Comparison of ENCODE assay signal across 8 cellular contexts in genomic region chr3:149813367-149814281, GRCh38. TPM values are rescaled to one million over a fixed set of nuclear protein-coding genes. Genes with fewer than 3 reads are reported as not detected.
DNase-seq lines count a peak whose midpoint lies in the region; ATAC-seq and TF ChIP-seq lines count a peak whose summit lies in the region.

No MANE protein-coding gene starts in this region.

- peak; percentile 53 to 54 for DNase-seq in Caco-2
- peak; percentile 56 for DNase-seq in SK-N-DZ (ENCODE audit: low spot score)
- no peak for DNase-seq in chondrocyte (ENCODE audit: low spot score)
- DNase-seq in kidney tubule cell (ENCODE audit: low spot score) = peak; percentile 40
- DNase-seq in stimulated activated CD8-positive, alpha-beta memory T cell treated with anti-CD3 and anti-CD28 coated beads, Interleukin-7, amount 100 ng/mL, for 24 hours (ENCODE audit: low read depth) = peak; percentile 1
- DNase-seq in SKM-1 treated with dmso at 0.1 percent for 144 hours (lab: John Stamatoyannopoulos, UW; ENCODE audit: unreplicated experiment) = no peak

- H3K4me3 Mint-ChIP-seq in Caco-2 (ENCODE audit: unreplicated experiment) (peak overlapping the region; percentile 93), chondrocyte (ENCODE audit: unreplicated experiment) (peak overlapping the region; percentile 94)

- POLR2A ChIA-PET in Caco-2 (lab: Charles Lee) = interaction anchor here (0.6 to 1.5 kb wide), 2 partner anchors 62 to 475 kb away, joined by 4 to 5 read pairs; partner anchors contain the start of gene COMMD2

- ATAC-seq in GM19397 (IDR thresholded peaks at IDR 0.05; ENCODE audit: unreplicated experiment) = peak; percentile 11
- ATAC-seq in HG03442 (IDR thresholded peaks at IDR 0.05; ENCODE audit: unreplicated experiment) = peak; percentile 14

- CTCF ChIA-PET in Caco-2 (lab: Charles Lee) = interaction anchor here (1.5 kb wide), 1 partner anchor 48 kb away, joined by 5 read pairs; no protein-coding TSS in a partner anchor

- H3K4me1 Mint-ChIP-seq in Caco-2 (ENCODE audit: low read depth, unreplicated experiment) (peaks cover 8% of the 10 kb centered on the region), chondrocyte (ENCODE audit: low read depth) (peaks cover 40% of the 10 kb centered on the region)

- H3K27me3 ChIP-seq in Caco-2 (replicated peaks; ENCODE audit: control insufficient read depth, insufficient read depth, low read length) = no peaks in the 10 kb centered on the region

- no peaks in the 10 kb centered on the region for H3K9me3 ChIP-seq in Caco-2

- intact Hi-C loops in Caco-2 (cut with micrococcal nuclease; ENCODE audit: unreplicated experiment) = loop anchor here (2.0 to 5.0 kb wide), 2 partner anchors 61 to 301 kb away; partner anchors contain the start of gene COMMD2

- H3K27ac Mint-ChIP-seq in Caco-2 (ENCODE audit: unreplicated experiment) = peak overlapping the region; percentile 95
- peak overlapping the region; percentile 99 for H3K27ac Mint-ChIP-seq in chondrocyte (ENCODE audit: unreplicated experiment)

- H3K9me3 Mint-ChIP-seq in Caco-2 (ENCODE audit: unreplicated experiment) (no peaks in the 10 kb centered on the region), chondrocyte (ENCODE audit: low read depth) (no peaks in the 10 kb centered on the region)

- peaks cover 10% of the 10 kb centered on the region for H3K36me3 Mint-ChIP-seq in Caco-2 (ENCODE audit: insufficient read depth, unreplicated experiment)
- H3K36me3 Mint-ChIP-seq in chondrocyte (ENCODE audit: low read depth) = no peaks in the 10 kb centered on the region

- TF ChIP-seq CTCF in Caco-2 (IDR thresholded peaks at IDR 0.05; ENCODE audit: insufficient read depth in 1 of 2, low read depth in 1 of 2, low read length in 1 of 2, severe bottlenecking in 1 of 2, unreplicated experiment in 1 of 2) (no peak), chondrocyte (IDR thresholded peaks at IDR 0.05) (no peak)

- H3K4me1 ChIP-seq in Caco-2 = peaks cover 6% of the 10 kb centered on the region

- TSS peak; percentile 30 for BruUV-seq in Caco-2 (replicated peaks; lab: Mats Ljungman, UMichigan)

- H3K36me3 ChIP-seq in Caco-2 (ENCODE audit: control insufficient read depth, insufficient read depth, low read length) = no peaks in the 10 kb centered on the region

- H3K27me3 Mint-ChIP-seq in Caco-2 (ENCODE audit: insufficient read depth, unreplicated experiment) (no peaks in the 10 kb centered on the region), chondrocyte (ENCODE audit: low read depth) (no peaks in the 10 kb centered on the region)

- H3K4me3 ChIP-seq in Caco-2 (ENCODE audit: low read depth, low read length) = peak overlapping the region; percentile 91

RNA-seq across cellular contexts. Expression of gene RNF13, which starts 0.6 kb away (rescaled TPM):
- total RNA-seq in Caco-2 (2022) (35.6 and 44.2 TPM in 2 replicates), chondrocyte (37.0 to 43.1 TPM (median 42.1 TPM) in 3 replicates)
- 45.1 and 52.2 TPM in 2 replicates for polyA plus RNA-seq in SK-N-DZ (2014; cell fraction: cytosol; rRNA removed)
- 20.9 and 25.2 TPM in 2 replicates for polyA plus RNA-seq in SK-N-DZ (2014; cell fraction: nucleus; rRNA removed)

RNA-seq across cellular contexts. Expression of gene ANKUB1, which starts 21.3 kb away (rescaled TPM):
- not detected in 2 replicates for total RNA-seq in Caco-2 (2022)
- polyA plus RNA-seq in SK-N-DZ (2014; cell fraction: cytosol; rRNA removed) = not detected in 2 replicates
- not detected in 2 replicates for polyA plus RNA-seq in SK-N-DZ (2014; cell fraction: nucleus; rRNA removed)
- not detected in 3 replicates for total RNA-seq in chondrocyte

Comparison
In these comparisons a context has a peak if more than half of its experiments do, and no peak if none do; other contexts are left out.
1. DNase-seq: peak in Caco-2 (2 of 2), SK-N-DZ (single experiment), kidney tubule cell (single experiment) and stimulated activated CD8-positive, alpha-beta memory T cell treated with anti-CD3 and anti-CD28 coated beads, Interleukin-7, amount 100 ng/mL, for 24 hours (single experiment); none in chondrocyte (single experiment) and SKM-1 treated with dmso at 0.1 percent for 144 hours (single experiment).